Comparison of ENCODE assay signal across 2 cellular contexts in genomic region chr16:16420515-16420914, GRCh38. TPM values are rescaled to one million over a fixed set of nuclear protein-coding genes. Genes with fewer than 3 reads are reported as not detected.
"Had no signal": no experiment of that assay in that cellular context is flagged by ENCODE, and none has a peak within 500 bp of the region (broad histone marks: within the 10 kb centered on the region; RNA-seq: fewer than 3 reads in every experiment).

No MANE protein-coding gene starts in this region.

RNA-seq across cellular contexts. Expression of gene NPIPA7, which starts 41.6 kb away (rescaled TPM):
- total RNA-seq: ascending aorta, body of pancreas had no signal
